11 cellular contexts compared by ENCODE assay signal in genomic region chrX:106952089-106952488, GRCh38. TPM values are rescaled to one million over a fixed set of nuclear protein-coding genes. Genes with fewer than 3 reads are reported as not detected.
"Had no signal": no experiment of that assay in that cellular context is flagged by ENCODE, and none has a peak within 500 bp of the region (broad histone marks: within the 10 kb centered on the region; RNA-seq: fewer than 3 reads in every experiment).

No MANE protein-coding gene starts in this region.

- H3K9me3 ChIP-seq: HAP-1 had no signal

- H3K27ac ChIP-seq: GM23248 had no signal

- ATAC-seq: HCT116, K562 had no signal

- H3K4me3 ChIP-seq: GM23248, HAP-1, K562 had no signal

- DNase-seq: GM23248, GOT3, H7, HFFc6, IMR-90, KG1 had no signal

- FAIRE-seq: HTR-8/SVneo, K562 had no signal

RNA-seq across cellular contexts. Expression of gene CLDN2, which starts 31.9 kb away (rescaled TPM):
- total RNA-seq: GM23248, H4, H7, HFFc6, IMR-90, K562 had no signal
- polyA plus RNA-seq: GM23248, K562 had no signal

RNA-seq across cellular contexts. Expression of gene RIPPLY1, which starts 48.9 kb away (rescaled TPM):
- total RNA-seq: GM23248, H4, HFFc6, IMR-90, K562 had no signal
- polyA plus RNA-seq: GM23248, IMR-90, K562 had no signal
